In the genomic region with DNA sequence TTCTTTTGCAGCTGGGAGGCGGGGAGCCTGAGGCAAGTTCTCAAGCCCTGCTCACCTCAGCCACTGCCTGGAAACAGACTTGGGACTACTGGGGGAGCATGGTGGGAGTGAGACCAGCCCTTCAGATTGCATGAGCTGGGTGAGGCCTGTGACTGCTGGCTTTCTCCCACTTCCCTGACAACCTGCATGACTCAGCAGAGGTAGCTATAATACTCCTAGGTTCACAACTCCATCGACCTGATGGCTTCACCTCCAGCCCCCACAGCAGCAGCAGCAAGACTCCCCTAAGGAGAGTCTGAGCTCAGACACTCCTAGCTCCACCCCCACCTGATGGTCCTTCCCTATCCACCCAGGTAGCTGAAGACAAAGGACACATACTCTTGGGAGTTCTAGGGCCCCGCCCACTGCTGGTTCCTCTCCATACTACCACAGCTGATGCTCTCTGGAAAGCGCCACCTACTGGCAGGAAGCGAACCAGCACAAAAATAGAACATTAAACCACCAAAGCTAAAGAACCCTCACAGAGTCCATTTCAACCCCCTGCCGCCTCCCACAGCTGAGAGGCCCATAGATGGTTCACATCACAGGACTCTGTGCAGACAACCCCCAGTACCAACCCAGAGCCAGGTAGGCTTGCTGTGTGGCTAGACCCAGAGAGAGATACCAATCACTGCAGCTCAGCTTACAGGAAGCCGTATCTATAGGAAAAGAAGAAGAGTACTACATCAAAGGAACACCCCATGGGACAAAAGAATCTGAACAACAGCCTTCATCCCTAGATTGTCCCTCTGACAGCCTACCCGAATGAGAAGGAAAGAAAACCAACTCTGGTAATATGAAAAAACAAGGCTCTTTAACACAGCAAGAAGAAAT, we compare ENCODE assay signal across 8 cellular contexts.
DNase-seq lines count a peak whose midpoint lies in the region; ATAC-seq and TF ChIP-seq lines count a peak whose summit lies in the region.

No MANE protein-coding gene starts in this region.

- H3K4me3 ChIP-seq in AG09309 (ENCODE audit: control insufficient read depth, low read depth, low read length) = no peak overlapping the region
- H3K4me3 ChIP-seq in HFF-Myc (replicated peaks; ENCODE audit: low read depth, low read length) = no peak overlapping the region

- no peak for ATAC-seq in GM21576 (IDR thresholded peaks at IDR 0.05; ENCODE audit: unreplicated experiment)
- ATAC-seq in HG03108 (IDR thresholded peaks at IDR 0.05; ENCODE audit: unreplicated experiment) = no peak

- no peaks in the 10 kb centered on the region for H3K27me3 Mint-ChIP-seq in chondrocyte (ENCODE audit: low read depth)
- H3K27me3 Mint-ChIP-seq in neural crest cell (ENCODE audit: low read depth) = no peaks in the 10 kb centered on the region

- H3K27ac Mint-ChIP-seq in chondrocyte (ENCODE audit: unreplicated experiment) (no peak overlapping the region), neural crest cell (ENCODE audit: unreplicated experiment) (no peak overlapping the region)

- peaks cover 30% of the 10 kb centered on the region for H3K36me3 Mint-ChIP-seq in chondrocyte (ENCODE audit: low read depth)
- H3K36me3 Mint-ChIP-seq in neural crest cell (ENCODE audit: low read depth) = peaks cover 68% of the 10 kb centered on the region

- H3K9me3 Mint-ChIP-seq in chondrocyte (ENCODE audit: low read depth) (peaks cover 43% of the 10 kb centered on the region), neural crest cell (peaks cover 33% of the 10 kb centered on the region)

- no peak for DNase-seq in AG09309 (ENCODE audit: low read depth)
- DNase-seq in HFF-Myc (ENCODE audit: extremely low read depth, low read depth) = no peak
- DNase-seq in SKM-1 treated with dmso at 0.1 percent for 144 hours (lab: John Stamatoyannopoulos, UW; ENCODE audit: unreplicated experiment) = peak; percentile 22
- no peak for DNase-seq in chondrocyte (ENCODE audit: low spot score)
- peak; percentile 13 for DNase-seq in neural crest cell (ENCODE audit: low read depth, low spot score)
- DNase-seq in NCI-H2107 treated with DMSO at 0.1 percent for 48 hours (lab: John Stamatoyannopoulos, UW; ENCODE audit: unreplicated experiment) = no peak

- no peaks in the 10 kb centered on the region for H3K4me1 Mint-ChIP-seq in chondrocyte (ENCODE audit: low read depth)
- H3K4me1 Mint-ChIP-seq in neural crest cell = no peaks in the 10 kb centered on the region

- TF ChIP-seq CTCF in AG09309 (IDR thresholded peaks at IDR 0.05; ENCODE audit: control insufficient read depth, insufficient read depth, low read depth, low read length, missing control alignments) (peak; percentile 55), HFF-Myc (IDR thresholded peaks at IDR 0.05; ENCODE audit: low read depth, low read length, missing control alignments) (peak; percentile 77), chondrocyte (IDR thresholded peaks at IDR 0.05) (peak; percentile 68), neural crest cell (conservative IDR thresholded peaks at IDR 0.05) (peak; percentile 58)

- H3K4me3 Mint-ChIP-seq in chondrocyte (ENCODE audit: unreplicated experiment) = no peak overlapping the region
- no peak overlapping the region for H3K4me3 Mint-ChIP-seq in neural crest cell

Comparison
In these comparisons a context has a peak if more than half of its experiments do, and no peak if none do; other contexts are left out.
1. DNase-seq: peak in SKM-1 treated with dmso at 0.1 percent for 144 hours (single experiment) and neural crest cell (single experiment); none in AG09309 (single experiment), HFF-Myc (single experiment), chondrocyte (single experiment) and NCI-H2107 treated with DMSO at 0.1 percent for 48 hours (single experiment).
2. Peak in every context shown above with its lines, with median percentiles within 50 percentile points of each other: CTCF ChIP-seq.